Comparison of ENCODE assay signal across 1 cellular context in genomic region chr6:112936476-112936875, GRCh38.
TF ChIP-seq lines count a peak whose summit lies in the region.

No MANE protein-coding gene starts in this region.

TF ChIP-seq in IMR-90, 13 proteins besides CTCF, POLR2A, EP300 and RAD21:
- TF ChIP-seq USF2 (IDR thresholded peaks at IDR 0.05; ENCODE audit: low read depth, low read length): no peak
- TF ChIP-seq ELK1 (IDR thresholded peaks at IDR 0.05; ENCODE audit: borderline replicate concordance, low read depth, low read length): no peak
- TF ChIP-seq CHD1 (IDR thresholded peaks at IDR 0.05; ENCODE audit: low read depth, low read length): no peak
- no peak for TF ChIP-seq SMC3 (IDR thresholded peaks at IDR 0.05; ENCODE audit: low read depth, low read length)
- TF ChIP-seq MXI1 (IDR thresholded peaks at IDR 0.05; ENCODE audit: borderline replicate concordance, low read depth, low read length): no peak
- TF ChIP-seq CEBPB (IDR thresholded peaks at IDR 0.05; ENCODE audit: low read depth, low read length): no peak
- no peak for TF ChIP-seq BHLHE40 (IDR thresholded peaks at IDR 0.05; ENCODE audit: low read depth, low read length)
- TF ChIP-seq NFE2L2 (IDR thresholded peaks at IDR 0.05; ENCODE audit: low read depth, low read length): no peak
- no peak for TF ChIP-seq FOS (IDR thresholded peaks at IDR 0.05; ENCODE audit: low read depth, low read length)
- no peak for TF ChIP-seq RFX5 (IDR thresholded peaks at IDR 0.05; ENCODE audit: low read depth, low read length)
- no peak for TF ChIP-seq MAFK (IDR thresholded peaks at IDR 0.05; ENCODE audit: low read depth, low read length)
TF ChIP-seq in IMR-90: peak in this region for 0.
